ENCODE assay signal across 12 cellular contexts in genomic region chr11:68141247-68142027, GRCh38. TPM values are rescaled to one million over a fixed set of nuclear protein-coding genes. Genes with fewer than 3 reads are reported as not detected.
DNase-seq lines count a peak whose midpoint lies in the region; ATAC-seq and TF ChIP-seq lines count a peak whose summit lies in the region.
"Had no signal": no experiment of that assay in that cellular context is flagged by ENCODE, and none has a peak within 500 bp of the region (broad histone marks: within the 10 kb centered on the region; RNA-seq: fewer than 3 reads in every experiment).

No MANE protein-coding gene starts in this region.

- H3K4me3 Mint-ChIP-seq in activated T-cell treated with anti-CD3 and anti-CD28 coated beads, Interleukin-2, amount 50 U/mL, for 72 hours: peak overlapping the region; percentile 47 to 63

- no peaks in the 10 kb centered on the region for H3K27me3 ChIP-seq in RWPE2 (ENCODE audit: insufficient read depth, poor library complexity, severe bottlenecking)

- H3K36me3 ChIP-seq in RWPE2 (ENCODE audit: low read depth): no peaks in the 10 kb centered on the region
- H3K36me3 ChIP-seq: SJSA1 had no signal

- peaks cover 14% of the 10 kb centered on the region for H3K4me1 Mint-ChIP-seq in activated T-cell treated with anti-CD3 and anti-CD28 coated beads, Interleukin-2, amount 50 U/mL, for 72 hours (ENCODE audit: low read depth)

- H3K9me3 Mint-ChIP-seq in activated T-cell treated with anti-CD3 and anti-CD28 coated beads, Interleukin-2, amount 50 U/mL, for 72 hours: no peaks in the 10 kb centered on the region
- H3K9me3 Mint-ChIP-seq: immature natural killer cell had no signal

- H3K36me3 Mint-ChIP-seq in activated T-cell treated with anti-CD3 and anti-CD28 coated beads, Interleukin-2, amount 50 U/mL, for 72 hours (ENCODE audit: insufficient read depth in 2 of 2): no peaks in the 10 kb centered on the region
- H3K36me3 Mint-ChIP-seq: immature natural killer cell had no signal

- no peaks in the 10 kb centered on the region for H3K4me1 ChIP-seq in RWPE2 (ENCODE audit: insufficient read depth, poor library complexity, severe bottlenecking)

- no peaks in the 10 kb centered on the region for H3K27me3 Mint-ChIP-seq in activated T-cell treated with anti-CD3 and anti-CD28 coated beads, Interleukin-2, amount 50 U/mL, for 72 hours (ENCODE audit: low read depth)

- no peak for DNase-seq in activated T-cell treated with anti-CD3 and anti-CD28 coated beads, Interleukin-2, amount 50 U/mL, for 72 hours
- DNase-seq in activated T-cell treated with anti-CD3 and anti-CD28 coated beads for 4 hours (no peak), RWPE2 (ENCODE audit: low spot score) (peak; percentile 19), epithelial cell of prostate (ENCODE audit: low read depth, low spot score) (no peak), substantia nigra (lab: John Stamatoyannopoulos, UW) (no peak), nucleus accumbens (lab: John Stamatoyannopoulos, UW) (no peak), NCI-H2029 treated with DMSO at 0.1 percent for 48 hours (lab: John Stamatoyannopoulos, UW) (no peak)
- DNase-seq: amniotic stem cell, T1000 had no signal

- H3K4me3 ChIP-seq in RWPE2 (ENCODE audit: severe bottlenecking): no peak overlapping the region
- H3K4me3 ChIP-seq: SJSA1 had no signal

- no peaks in the 10 kb centered on the region for H3K9me3 ChIP-seq in RWPE2 (ENCODE audit: severe bottlenecking)
- H3K9me3 ChIP-seq: SJSA1 had no signal

- H3K27ac Mint-ChIP-seq in activated T-cell treated with anti-CD3 and anti-CD28 coated beads, Interleukin-2, amount 50 U/mL, for 72 hours: peak overlapping the region; percentile 80

- no peak overlapping the region for H3K27ac ChIP-seq in RWPE2 (ENCODE audit: poor library complexity, severe bottlenecking)
- H3K27ac ChIP-seq in epithelial cell of prostate: peak overlapping the region; percentile 14
- peak overlapping the region; percentile 85 for H3K27ac ChIP-seq in substantia nigra (ENCODE audit: low read depth, low read length, poor library complexity, severe bottlenecking)
- H3K27ac ChIP-seq: SJSA1 had no signal

- TF ChIP-seq CTCF in RWPE2 (IDR thresholded peaks at IDR 0.05; ENCODE audit: poor library complexity, severe bottlenecking): no peak

- no peak for ATAC-seq in activated T-cell treated with anti-CD3 and anti-CD28 coated beads, Interleukin-2, amount 50 U/mL, for 72 hours (replicated peaks in 1 of 2)
- ATAC-seq in RWPE2 (ENCODE audit: low read depth) (no peak), GM21390 (IDR thresholded peaks at IDR 0.05; ENCODE audit: unreplicated experiment) (no peak)

RNA-seq across cellular contexts. Expression of gene CHKA, which starts 20.2 kb away (rescaled TPM):
- 10 to 100 TPM; 11.6 to 16.7 TPM for total RNA-seq in activated T-cell treated with anti-CD3 and anti-CD28 coated beads, Interleukin-2, amount 50 U/mL, for 72 hours
